Comparison of ENCODE assay signal across 10 cellular contexts in genomic region chr17:49762148-49762941, GRCh38. TPM values are rescaled to one million over a fixed set of nuclear protein-coding genes. Genes with fewer than 3 reads are reported as not detected.
DNase-seq lines count a peak whose midpoint lies in the region; ATAC-seq and TF ChIP-seq lines count a peak whose summit lies in the region.
"Had no signal": no experiment of that assay in that cellular context is flagged by ENCODE, and none has a peak within 500 bp of the region (broad histone marks: within the 10 kb centered on the region; RNA-seq: fewer than 3 reads in every experiment).

No MANE protein-coding gene starts in this region.

- TF ChIP-seq RAD21 in SK-N-SH (IDR thresholded peaks at IDR 0.05; ENCODE audit: low read length): no peak

- H3K27ac ChIP-seq in SK-N-SH (ENCODE audit: low read depth in 2 of 2, low read length in 1 of 2): no peak overlapping the region
- H3K27ac ChIP-seq: A549 had no signal

- no peaks in the 10 kb centered on the region for H4K20me1 ChIP-seq in SK-N-SH (ENCODE audit: insufficient read depth)

- peaks cover 19% of the 10 kb centered on the region for H3K36me3 Mint-ChIP-seq in activated CD8-positive, alpha-beta T cell treated with anti-CD3 and anti-CD28 coated beads, Interleukin-2, amount 10 ng/mL, durations not matched to agents 7 days and 5 days (ENCODE audit: low read depth)
- H3K36me3 Mint-ChIP-seq in stimulated activated memory B cell treated with anti-CD40 and anti-IgM and Interleukin-4, amounts not matched to agents 10 μg/mL and 1 μg/mL and 100 μg/mL, for 72 hours: peaks cover 6% of the 10 kb centered on the region

- no peaks in the 10 kb centered on the region for H3K9me2 ChIP-seq in SK-N-SH

- H2AFZ ChIP-seq in SK-N-SH (ENCODE audit: low read depth): 0 out of 2 replicates have a peak overlapping the region, but pooled peaks have one; percentile 74

- ATAC-seq in SK-N-SH treated with all-trans-retinoic acid at 6 μM for 48 hours (no peak), GM21390 (IDR thresholded peaks at IDR 0.05; ENCODE audit: unreplicated experiment) (no peak)
- ATAC-seq in activated CD8-positive, alpha-beta T cell treated with anti-CD3 and anti-CD28 coated beads, Interleukin-2, amount 10 ng/mL, durations not matched to agents 7 days and 5 days: no peak
- ATAC-seq in stimulated activated memory B cell treated with anti-CD40 and anti-IgM and Interleukin-4, amounts not matched to agents 10 μg/mL and 1 μg/mL and 100 μg/mL, for 72 hours: no peak

- CTCF ChIA-PET in SK-N-SH (lab: Yijun Ruan, JAX): interaction anchor here (0.6 to 3.3 kb wide), 15 partner anchors 15 to 1086 kb away, joined by 3 to 20 read pairs (median 4); partner anchors contain the start of gene SLC35B1
- CTCF ChIA-PET in activated CD8-positive, alpha-beta T cell treated with anti-CD3 and anti-CD28 coated beads, Interleukin-2, amount 10 ng/mL, durations not matched to agents 7 days and 5 days (lab: Charles Lee): interaction anchor here (1.3 to 7.2 kb wide), 9 partner anchors 13 to 192 kb away, joined by 3 to 57 read pairs (median 5); partner anchors contain the start of gene SLC35B1

- H3K4me1 Mint-ChIP-seq in activated CD8-positive, alpha-beta T cell treated with anti-CD3 and anti-CD28 coated beads, Interleukin-2, amount 10 ng/mL, durations not matched to agents 7 days and 5 days (ENCODE audit: low read depth): peaks cover 57% of the 10 kb centered on the region
- H3K4me1 Mint-ChIP-seq in stimulated activated memory B cell treated with anti-CD40 and anti-IgM and Interleukin-4, amounts not matched to agents 10 μg/mL and 1 μg/mL and 100 μg/mL, for 72 hours: peaks cover 62% of the 10 kb centered on the region

- H3K9me3 ChIP-seq in SK-N-SH: no peaks in the 10 kb centered on the region
- H3K9me3 ChIP-seq: A549 had no signal

- H3K27ac Mint-ChIP-seq in activated CD8-positive, alpha-beta T cell treated with anti-CD3 and anti-CD28 coated beads, Interleukin-2, amount 10 ng/mL, durations not matched to agents 7 days and 5 days: peak overlapping the region; percentile 87
- H3K27ac Mint-ChIP-seq in stimulated activated memory B cell treated with anti-CD40 and anti-IgM and Interleukin-4, amounts not matched to agents 10 μg/mL and 1 μg/mL and 100 μg/mL, for 72 hours: peak overlapping the region; percentile 84

- WGBS in SK-N-SH (ENCODE audit: low lambda C conversion rate): 86% methylated on average over 6 of the region's 6 CpGs

- H3K27me3 Mint-ChIP-seq in activated CD8-positive, alpha-beta T cell treated with anti-CD3 and anti-CD28 coated beads, Interleukin-2, amount 10 ng/mL, durations not matched to agents 7 days and 5 days (ENCODE audit: low read depth): peaks cover 18% of the 10 kb centered on the region
- no peaks in the 10 kb centered on the region for H3K27me3 Mint-ChIP-seq in stimulated activated memory B cell treated with anti-CD40 and anti-IgM and Interleukin-4, amounts not matched to agents 10 μg/mL and 1 μg/mL and 100 μg/mL, for 72 hours

- no peak overlapping the region for H3K9ac ChIP-seq in SK-N-SH

- DNase-seq in SK-N-SH: no peak
- no peak for DNase-seq in activated CD8-positive, alpha-beta T cell treated with anti-CD3 and anti-CD28 coated beads, Interleukin-2, amount 10 ng/mL, durations not matched to agents 7 days and 5 days
- DNase-seq in cerebellum (ENCODE audit: low spot score): no peak
- DNase-seq in NCI-H1105 treated with DMSO at 0.1 percent for 48 hours (lab: John Stamatoyannopoulos, UW): no peak
- DNase-seq: NCI-H2029 treated with DMSO at 0.1 percent for 48 hours had no signal

- H3K4me3 Mint-ChIP-seq in activated CD8-positive, alpha-beta T cell treated with anti-CD3 and anti-CD28 coated beads, Interleukin-2, amount 10 ng/mL, durations not matched to agents 7 days and 5 days: peak overlapping the region; percentile 88
- peak overlapping the region; percentile 92 for H3K4me3 Mint-ChIP-seq in stimulated activated memory B cell treated with anti-CD40 and anti-IgM and Interleukin-4, amounts not matched to agents 10 μg/mL and 1 μg/mL and 100 μg/mL, for 72 hours

- no peak for TF ChIP-seq EP300 in SK-N-SH (IDR thresholded peaks at IDR 0.05; ENCODE audit: borderline replicate concordance in 1 of 2, low read depth in 1 of 2, low read length in 1 of 2)

- POLR2A ChIA-PET in SK-N-SH (lab: Yijun Ruan, JAX): interaction anchor here (0.5 to 2.2 kb wide), 4 partner anchors 10 to 54 kb away, joined by 3 to 13 read pairs (median 5); partner anchors contain the start of gene SLC35B1
- POLR2A ChIA-PET in activated CD8-positive, alpha-beta T cell treated with anti-CD3 and anti-CD28 coated beads, Interleukin-2, amount 10 ng/mL, durations not matched to agents 7 days and 5 days (lab: Charles Lee): interaction anchor here (1.4 to 4.8 kb wide), 5 partner anchors 14 to 54 kb away, joined by 3 to 47 read pairs (median 25); partner anchors contain the start of genes KAT7 and SLC35B1

- H3K4me3 ChIP-seq in SK-N-SH (ENCODE audit: low read depth in 2 of 2, low read length in 1 of 2): peak overlapping the region; percentile 57 to 67; a peak in 3 of 4 replicates
- H3K4me3 ChIP-seq in iPS-11a (ENCODE audit: low read depth, low read length): peak overlapping the region; percentile 87

- H3K9me3 Mint-ChIP-seq in activated CD8-positive, alpha-beta T cell treated with anti-CD3 and anti-CD28 coated beads, Interleukin-2, amount 10 ng/mL, durations not matched to agents 7 days and 5 days (ENCODE audit: insufficient read depth): no peaks in the 10 kb centered on the region
- H3K9me3 Mint-ChIP-seq in stimulated activated memory B cell treated with anti-CD40 and anti-IgM and Interleukin-4, amounts not matched to agents 10 μg/mL and 1 μg/mL and 100 μg/mL, for 72 hours: peaks cover 2% of the 10 kb centered on the region

- peaks cover 0 to 13% of the 10 kb centered on the region in 2 experiments; a peak in 2 of 4 replicates for H3K4me1 ChIP-seq in SK-N-SH (ENCODE audit: control insufficient read depth in 1 of 2, insufficient read depth in 2 of 2, low read depth in 1 of 2, low read length in 1 of 2)

- H3F3A ChIP-seq in SK-N-SH (replicated peaks; ENCODE audit: insufficient read depth): peaks cover 16% of the 10 kb centered on the region

- TF ChIP-seq CTCF in SK-N-SH (IDR thresholded peaks at IDR 0.05): no peak

- H3K36me3 ChIP-seq in SK-N-SH (replicated peaks in 1 of 2; ENCODE audit: control insufficient read depth in 1 of 2, insufficient read depth in 2 of 2, low read length in 1 of 2): no peaks in the 10 kb centered on the region

- peak overlapping the region; percentile 86 for H3K4me2 ChIP-seq in SK-N-SH

- no peaks in the 10 kb centered on the region for H3K79me2 ChIP-seq in SK-N-SH (ENCODE audit: insufficient read depth)

- H3K27me3 ChIP-seq in SK-N-SH (ENCODE audit: insufficient read depth): no peaks in the 10 kb centered on the region

TF ChIP-seq in SK-N-SH, 30 proteins besides CTCF, POLR2A, EP300 and RAD21 (continues in another document):
- TF ChIP-seq FOXM1 (IDR thresholded peaks at IDR 0.05; ENCODE audit: low read depth) (no peak), ELF1 (IDR thresholded peaks at IDR 0.05) (no peak), FOXJ3 (CRISPR knock-in tag; IDR thresholded peaks at IDR 0.05) (no peak), TAF1 (IDR thresholded peaks at IDR 0.05; ENCODE audit: borderline replicate concordance, low read depth, low read length) (no peak), RCOR1 (IDR thresholded peaks at IDR 0.05; ENCODE audit: low read length) (no peak), USF2 (IDR thresholded peaks at IDR 0.05; ENCODE audit: borderline replicate concordance, low read depth, low read length) (no peak), SIN3A (IDR thresholded peaks at IDR 0.05; ENCODE audit: borderline replicate concordance, low read depth, low read length) (no peak)

TF ChIP-seq in SK-N-SH treated with all-trans-retinoic acid at 6 μM for 48 hours, 23 proteins besides CTCF, POLR2A, EP300 and RAD21 (continues in another document):
- no peak for TF ChIP-seq PPARA (CRISPR knock-in tag; IDR thresholded peaks at IDR 0.05; ENCODE audit: borderline replicate concordance)
- no peak for TF ChIP-seq TOX (CRISPR knock-in tag; IDR thresholded peaks at IDR 0.05; ENCODE audit: borderline replicate concordance)
- TF ChIP-seq TCF4 (CRISPR knock-in tag; IDR thresholded peaks at IDR 0.05; ENCODE audit: borderline replicate concordance): no peak
- TF ChIP-seq ZFP3 (CRISPR knock-in tag; IDR thresholded peaks at IDR 0.05): no peak
- no peak for TF ChIP-seq ZNF70 (CRISPR knock-in tag; IDR thresholded peaks at IDR 0.05)
- no peak for TF ChIP-seq CSDC2 (CRISPR knock-in tag; IDR thresholded peaks at IDR 0.05)
- TF ChIP-seq ISL1 (CRISPR knock-in tag; IDR thresholded peaks at IDR 0.05): no peak
- no peak for TF ChIP-seq GLIS3 (CRISPR knock-in tag; IDR thresholded peaks at IDR 0.05)
- TF ChIP-seq ZNF8 (CRISPR knock-in tag; IDR thresholded peaks at IDR 0.05): no peak
- no peak for TF ChIP-seq OSR1 (CRISPR knock-in tag; IDR thresholded peaks at IDR 0.05)

RNA-seq across cellular contexts. Expression of gene FAM117A, which starts 1.6 kb away (rescaled TPM):
- 7.8 and 9.0 TPM in 2 replicates for polyA plus RNA-seq in SK-N-SH (2012; rRNA removed)
- polyA plus RNA-seq in SK-N-SH (2012; cell fraction: cytosol; rRNA removed): 4.6 and 6.4 TPM in 2 replicates
- 10.5 and 13.1 TPM in 2 replicates for polyA plus RNA-seq in SK-N-SH (2012; cell fraction: nucleus; rRNA removed)
- 10 to 100 TPM; 20.8 to 23.5 TPM for total RNA-seq in activated CD8-positive, alpha-beta T cell treated with anti-CD3 and anti-CD28 coated beads, Interleukin-2, amount 10 ng/mL, durations not matched to agents 7 days and 5 days
- total RNA-seq in cerebellum: 5.2 TPM

RNA-seq across cellular contexts. Expression of gene KAT7, which starts 26.1 kb away (rescaled TPM):
- polyA plus RNA-seq in SK-N-SH (2012; rRNA removed): 18.5 and 20.2 TPM in 2 replicates
- polyA plus RNA-seq in SK-N-SH (2012; cell fraction: cytosol; rRNA removed): 16.2 and 16.6 TPM in 2 replicates
- polyA plus RNA-seq in SK-N-SH (2012; cell fraction: nucleus; rRNA removed): 29.1 and 32.5 TPM in 2 replicates
- 10 to 100 TPM; 75.8 to 76.0 TPM for total RNA-seq in activated CD8-positive, alpha-beta T cell treated with anti-CD3 and anti-CD28 coated beads, Interleukin-2, amount 10 ng/mL, durations not matched to agents 7 days and 5 days
- total RNA-seq in cerebellum: 48.8 TPM

RNA-seq across cellular contexts. Expression of gene SLC35B1, which starts 54.6 kb away (rescaled TPM):
- 89.8 and 109 TPM in 2 replicates for polyA plus RNA-seq in SK-N-SH (2012; rRNA removed)
- 81.5 and 91.0 TPM in 2 replicates for polyA plus RNA-seq in SK-N-SH (2012; cell fraction: cytosol; rRNA removed)
- 63.5 and 95.5 TPM in 2 replicates for polyA plus RNA-seq in SK-N-SH (2012; cell fraction: nucleus; rRNA removed)
- total RNA-seq in activated CD8-positive, alpha-beta T cell treated with anti-CD3 and anti-CD28 coated beads, Interleukin-2, amount 10 ng/mL, durations not matched to agents 7 days and 5 days: 10 to 100 TPM; 50.7 to 62.6 TPM
- 28.2 TPM for total RNA-seq in cerebellum
